ENCODE assay signal across 25 cellular contexts in genomic region chr2:135227386-135227785, GRCh38.
DNase-seq lines count a peak whose midpoint lies in the region; ATAC-seq and TF ChIP-seq lines count a peak whose summit lies in the region.
"Had no signal": no experiment of that assay in that cellular context is flagged by ENCODE, and none has a peak within 500 bp of the region (broad histone marks: within the 10 kb centered on the region; RNA-seq: fewer than 3 reads in every experiment).

No MANE protein-coding gene starts in this region.

- intact Hi-C loops in cardiac septum (cut with DNase I) = no loop called here

- no peaks in the 10 kb centered on the region for H3K79me2 ChIP-seq in SK-N-SH (ENCODE audit: insufficient read depth)

- DNase-seq in SK-N-SH = no peak
- DNase-seq in adipocyte (ENCODE audit: low read depth) = peak; percentile 14
- peak; percentile 60 to 83 for DNase-seq in foreskin fibroblast
- no peak for DNase-seq in DMS53 (lab: John Stamatoyannopoulos, UW)
- DNase-seq in cardiac septum (ENCODE audit: low spot score) = no peak
- no peak for DNase-seq in OCI-M1 (lab: John Stamatoyannopoulos, UW)
- DNase-seq: 8988T; activated CD4-positive, alpha-beta T cell treated with anti-CD3 and anti-CD28 coated beads for 36 hours; activated effector memory CD4-positive, alpha-beta T cell treated with Interleukin-2 at 50 U/mL for 16 hours; body of pancreas; foreskin keratinocyte; GF-D8; H7; mesendoderm; NCI-H1092 treated with DMSO at 0.1 percent for 48 hours; NCI-H187; NCI-H2171 treated with DMSO at 0.1 percent for 48 hours; NCI-H524 treated with DMSO at 0.1 percent for 48 hours; PC-9; right lobe of liver; tibial artery had no signal

- H3K4me1 ChIP-seq in SK-N-SH (ENCODE audit: control insufficient read depth in 1 of 2, insufficient read depth in 2 of 2, low read depth in 1 of 2, low read length in 1 of 2) (no peaks in the 10 kb centered on the region), adipocyte (ENCODE audit: control insufficient read depth, insufficient read depth, low read length) (peaks cover 6% of the 10 kb centered on the region)
- H3K4me1 ChIP-seq: BLaER1, body of pancreas, foreskin keratinocyte, right lobe of liver had no signal

- TF ChIP-seq EP300 in SK-N-SH (IDR thresholded peaks at IDR 0.05; ENCODE audit: borderline replicate concordance in 1 of 2, low read depth in 1 of 2, low read length in 1 of 2) = no peak

- no peak overlapping the region for H2AFZ ChIP-seq in SK-N-SH (ENCODE audit: low read depth)
- H2AFZ ChIP-seq: PC-9 had no signal

- no peaks in the 10 kb centered on the region for H3K9me2 ChIP-seq in SK-N-SH

- 94% methylated on average over 1 of the region's 1 CpG for WGBS in SK-N-SH (ENCODE audit: low lambda C conversion rate)

- no peak overlapping the region for H3K9ac ChIP-seq in SK-N-SH
- H3K9ac ChIP-seq in adipocyte (ENCODE audit: low read length) = no peak overlapping the region
- H3K9ac ChIP-seq: BLaER1 had no signal

- TF ChIP-seq CTCF in SK-N-SH (IDR thresholded peaks at IDR 0.05) (no peak), foreskin fibroblast (IDR thresholded peaks at IDR 0.05; ENCODE audit: low read depth, low read length) (no peak)

- H3K4me3 ChIP-seq in SK-N-SH (ENCODE audit: low read depth in 2 of 2, low read length in 1 of 2) (no peak overlapping the region), adipocyte (ENCODE audit: low read length) (no peak overlapping the region), foreskin fibroblast (ENCODE audit: low read depth in 1 of 2, low read length in 2 of 2) (no peak overlapping the region)
- H3K4me3 ChIP-seq: BLaER1, body of pancreas, PC-9, right lobe of liver, tibial artery had no signal

- ATAC-seq in SK-N-SH treated with all-trans-retinoic acid at 6 μM for 48 hours (peak; percentile 71), GM18517 (IDR thresholded peaks at IDR 0.05; ENCODE audit: unreplicated experiment) (no peak)
- ATAC-seq: activated CD4-positive, alpha-beta T cell treated with anti-CD3 and anti-CD28 coated beads for 36 hours; body of pancreas; foreskin keratinocyte; right lobe of liver; Right ventricle myocardium inferior had no signal

- H4K20me1 ChIP-seq in SK-N-SH (ENCODE audit: insufficient read depth) = no peaks in the 10 kb centered on the region
- H4K20me1 ChIP-seq: BLaER1 had no signal

- CTCF ChIA-PET in SK-N-SH (lab: Yijun Ruan, JAX) = no interaction called here

- H3K9me3 ChIP-seq in SK-N-SH = no peaks in the 10 kb centered on the region
- H3K9me3 ChIP-seq in adipocyte (ENCODE audit: control insufficient read depth, low read length) = no peaks in the 10 kb centered on the region
- H3K9me3 ChIP-seq: right lobe of liver, tibial artery had no signal

- H3F3A ChIP-seq in SK-N-SH (replicated peaks; ENCODE audit: insufficient read depth) = peaks cover 7% of the 10 kb centered on the region

- H3K27me3 ChIP-seq in SK-N-SH (ENCODE audit: insufficient read depth) (no peaks in the 10 kb centered on the region), adipocyte (replicated peaks; ENCODE audit: control insufficient read depth, insufficient read depth, low read length) (no peaks in the 10 kb centered on the region)
- H3K27me3 ChIP-seq: BLaER1, body of pancreas, foreskin keratinocyte, right lobe of liver, tibial artery had no signal

- H3K36me3 ChIP-seq in SK-N-SH (replicated peaks in 1 of 2; ENCODE audit: control insufficient read depth in 1 of 2, insufficient read depth in 2 of 2, low read length in 1 of 2) (peaks cover 0 to 2% of the 10 kb centered on the region in 2 experiments), adipocyte (ENCODE audit: control insufficient read depth, insufficient read depth, low read length, severe bottlenecking) (no peaks in the 10 kb centered on the region)
- H3K36me3 ChIP-seq: right lobe of liver had no signal

- peak overlapping the region in 1 of 2 experiments; percentile 82; a peak in 2 of 4 replicates for H3K27ac ChIP-seq in SK-N-SH (ENCODE audit: low read depth in 2 of 2, low read length in 1 of 2)
- H3K27ac ChIP-seq: BLaER1, body of pancreas, foreskin keratinocyte, PC-9, right lobe of liver, tibial artery had no signal

- POLR2A ChIA-PET in SK-N-SH (lab: Yijun Ruan, JAX) = no interaction called here

- TF ChIP-seq RAD21 in SK-N-SH (IDR thresholded peaks at IDR 0.05; ENCODE audit: low read length) = no peak

- H3K4me2 ChIP-seq in SK-N-SH = no peak overlapping the region; the same call in 1 of the 2 replicates
- H3K4me2 ChIP-seq: BLaER1, PC-9 had no signal

TF ChIP-seq in SK-N-SH treated with all-trans-retinoic acid at 6 μM for 48 hours, 23 proteins besides CTCF, POLR2A, EP300 and RAD21:
- TF ChIP-seq GLIS3 (CRISPR knock-in tag; IDR thresholded peaks at IDR 0.05) = no peak
- TF ChIP-seq ZC3H10 (CRISPR knock-in tag; IDR thresholded peaks at IDR 0.05) = no peak
- no peak for TF ChIP-seq SNAI2 (CRISPR knock-in tag; IDR thresholded peaks at IDR 0.05)
- TF ChIP-seq TCF4 (CRISPR knock-in tag; IDR thresholded peaks at IDR 0.05; ENCODE audit: borderline replicate concordance) = no peak
- TF ChIP-seq BACH2 (CRISPR knock-in tag; IDR thresholded peaks at IDR 0.05; ENCODE audit: borderline replicate concordance) = no peak
- no peak for TF ChIP-seq TOX (CRISPR knock-in tag; IDR thresholded peaks at IDR 0.05; ENCODE audit: borderline replicate concordance)
- TF ChIP-seq TSHZ2 (CRISPR knock-in tag; IDR thresholded peaks at IDR 0.05) = no peak
- no peak for TF ChIP-seq ZNF565 (CRISPR knock-in tag; conservative IDR thresholded peaks at IDR 0.05; ENCODE audit: low read depth)
- no peak for TF ChIP-seq ZFP30 (CRISPR knock-in tag; IDR thresholded peaks at IDR 0.05)

TF ChIP-seq in SK-N-SH, 30 proteins besides CTCF, POLR2A, EP300 and RAD21:
- no peak for TF ChIP-seq RFX5 (IDR thresholded peaks at IDR 0.05; ENCODE audit: low read length)
- TF ChIP-seq, protein P1, sequence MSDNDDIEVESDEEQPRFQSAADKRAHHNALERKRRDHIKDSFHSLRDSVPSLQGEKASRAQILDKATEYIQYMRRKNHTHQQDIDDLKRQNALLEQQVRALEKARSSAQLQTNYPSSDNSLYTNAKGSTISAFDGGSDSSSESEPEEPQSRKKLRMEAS (IDR thresholded peaks at IDR 0.05; ENCODE audit: low read depth) = no peak
- TF ChIP-seq ZBTB33 (IDR thresholded peaks at IDR 0.05; ENCODE audit: borderline replicate concordance, low read depth) = no peak
- TF ChIP-seq, protein P2, sequence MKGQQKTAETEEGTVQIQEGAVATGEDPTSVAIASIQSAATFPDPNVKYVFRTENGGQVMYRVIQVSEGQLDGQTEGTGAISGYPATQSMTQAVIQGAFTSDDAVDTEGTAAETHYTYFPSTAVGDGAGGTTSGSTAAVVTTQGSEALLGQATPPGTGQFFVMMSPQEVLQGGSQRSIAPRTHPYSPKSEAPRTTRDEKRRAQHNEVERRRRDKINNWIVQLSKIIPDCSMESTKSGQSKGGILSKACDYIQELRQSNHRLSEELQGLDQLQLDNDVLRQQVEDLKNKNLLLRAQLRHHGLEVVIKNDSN (IDR thresholded peaks at IDR 0.05; ENCODE audit: borderline replicate concordance, low read depth) = no peak
- no peak for TF ChIP-seq FOXJ3 (CRISPR knock-in tag; IDR thresholded peaks at IDR 0.05)

Comparison
In these comparisons a context has a peak if more than half of its experiments do, and no peak if none do; other contexts are left out.
1. DNase-seq: peak in adipocyte (single experiment) and foreskin fibroblast (2 of 2); none in SK-N-SH (single experiment), DMS53 (single experiment), cardiac septum (single experiment) and OCI-M1 (single experiment).